In the genomic region with DNA sequence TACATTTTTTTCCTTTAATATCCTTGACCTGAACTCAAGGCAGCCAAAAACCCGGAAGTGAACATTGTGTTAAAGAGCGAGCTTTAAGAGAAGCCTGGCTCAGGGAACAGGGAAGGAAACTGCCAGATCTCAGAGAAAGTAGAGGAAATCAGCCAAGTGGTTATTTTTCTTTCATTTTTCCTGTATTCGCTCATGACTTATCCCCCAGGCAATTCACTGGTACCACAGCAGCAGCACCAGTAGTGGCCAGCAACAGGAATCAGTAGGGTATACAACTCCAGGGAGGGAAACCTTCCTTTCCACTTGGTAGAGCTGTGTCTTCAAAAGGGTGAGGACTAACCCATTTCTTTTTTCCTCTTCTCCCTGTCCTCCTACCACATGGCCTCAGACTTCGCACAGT, we compare ENCODE assay signal across 16 cellular contexts.
DNase-seq lines count a peak whose midpoint lies in the region; ATAC-seq, FAIRE-seq and TF ChIP-seq lines count a peak whose summit lies in the region.
"Had no signal": no experiment of that assay in that cellular context is flagged by ENCODE, and none has a peak within 500 bp of the region (broad histone marks: within the 10 kb centered on the region; RNA-seq: fewer than 3 reads in every experiment).

No MANE protein-coding gene starts in this region.

- FAIRE-seq in bronchial epithelial cell (lab: Jason Lieb, UNC): peak; percentile 18
- FAIRE-seq: D721Med had no signal

- H4K20me1 ChIP-seq in GM23248 (ENCODE audit: insufficient read depth): no peaks in the 10 kb centered on the region

- intact Hi-C loops in heart left ventricle (cut with DNase I) (no loop called here), psoas muscle (cut with DNase I) (no loop called here)

- ATAC-seq in heart left ventricle (peak; percentile 48 to 70 (median 54)), psoas muscle (no peak), GM19023 (IDR thresholded peaks at IDR 0.05; ENCODE audit: unreplicated experiment) (no peak), GM19351 (IDR thresholded peaks at IDR 0.05; ENCODE audit: unreplicated experiment) (no peak), GM19328 (IDR thresholded peaks at IDR 0.05; ENCODE audit: unreplicated experiment) (no peak), GM19397 (IDR thresholded peaks at IDR 0.05; ENCODE audit: unreplicated experiment) (no peak)
- ATAC-seq: activated T-helper 17 cell treated with anti-CD3 and anti-CD28 coated beads, Interleukin-2, amount 50 U/mL, for 72 hours had no signal

- TF ChIP-seq CTCF in bronchial epithelial cell (IDR thresholded peaks at IDR 0.05; ENCODE audit: insufficient read depth, low read length, severe bottlenecking): no peak
- TF ChIP-seq CTCF in heart left ventricle (IDR thresholded peaks at IDR 0.05): no peak
- no peak for TF ChIP-seq CTCF in psoas muscle (IDR thresholded peaks at IDR 0.05)

- peak overlapping the region; percentile 39 for H2AFZ ChIP-seq in GM23248

- TF ChIP-seq POLR2A in heart left ventricle (IDR thresholded peaks at IDR 0.05): no peak

- peak; percentile 21 for DNase-seq in GM23248
- DNase-seq in bronchial epithelial cell (ENCODE audit: low read depth): no peak
- no peak for DNase-seq in heart left ventricle
- DNase-seq in psoas muscle: no peak
- DNase-seq: activated CD4-positive, alpha-beta T cell treated with anti-CD3 and anti-CD28 coated beads, Interleukin-2, amount 50 U/mL, for 48 hours; NCI-H1694 treated with DMSO at 0.1 percent for 48 hours; NCI-H69; SIG-M5; T1000; trophoblast cell had no signal

- no peaks in the 10 kb centered on the region; the same call in 1 of the 2 replicates for H3K9me2 ChIP-seq in GM23248 (ENCODE audit: insufficient read depth)

- in situ Hi-C loops in GM23248 (cut with MboI): no loop called here

- H3K9me3 ChIP-seq in GM23248 (ENCODE audit: low read depth) (no peaks in the 10 kb centered on the region), heart left ventricle (peaks cover 0 to 7% (median 0%) of the 10 kb centered on the region in 12 donors), psoas muscle (no peaks in the 10 kb centered on the region)

- H3K36me3 ChIP-seq in GM23248 (ENCODE audit: low read depth) (no peaks in the 10 kb centered on the region), bronchial epithelial cell (ENCODE audit: control insufficient read depth, insufficient read depth, low read length) (no peaks in the 10 kb centered on the region), heart left ventricle (no peaks in the 10 kb centered on the region), psoas muscle (ENCODE audit: insufficient read depth in 1 of 2, low read depth in 1 of 2) (no peaks in the 10 kb centered on the region)

- no peaks in the 10 kb centered on the region for H3K79me2 ChIP-seq in GM23248 (ENCODE audit: insufficient read depth)

- H3K4me1 ChIP-seq in GM23248 (ENCODE audit: insufficient read depth) (no peaks in the 10 kb centered on the region), heart left ventricle (peaks cover 0 to 11% (median 0%) of the 10 kb centered on the region in 12 donors), psoas muscle (no peaks in the 10 kb centered on the region)

- WGBS in GM23248 (ENCODE audit: low coverage in 1 of 2, low lambda C conversion rate in 2 of 2, missing lambda C conversion rate in 2 of 2), 2 experiments: 21 to 24% methylated on average over 4 of the region's 4 CpGs
- WGBS in heart left ventricle, 4 donors: 52 to 68% (median 57%) methylated on average over 4 of the region's 4 CpGs
- WGBS in psoas muscle, 3 donors: 22 to 32% (median 30%) methylated on average over 4 of the region's 4 CpGs

- no peak overlapping the region for H3K27ac ChIP-seq in GM23248
- peak overlapping the region in 11 of 12 donors; percentile 24 to 67 (median 41) for H3K27ac ChIP-seq in heart left ventricle
- peak overlapping the region; percentile 21 for H3K27ac ChIP-seq in psoas muscle

- no peak overlapping the region for H3K4me2 ChIP-seq in GM23248 (ENCODE audit: unreplicated experiment)

- H3K4me3 ChIP-seq in GM23248: no peak overlapping the region
- H3K4me3 ChIP-seq in bronchial epithelial cell (ENCODE audit: low read depth, low read length): no peak overlapping the region
- no peak overlapping the region for H3K4me3 ChIP-seq in heart left ventricle
- H3K4me3 ChIP-seq in psoas muscle: no peak overlapping the region

- H3K9ac ChIP-seq in GM23248: no peak overlapping the region

- H3K27me3 ChIP-seq in GM23248 (replicated peaks; ENCODE audit: insufficient read depth): no peaks in the 10 kb centered on the region
- H3K27me3 ChIP-seq in bronchial epithelial cell (ENCODE audit: control insufficient read depth, insufficient read depth, low read length): no peaks in the 10 kb centered on the region
- no peaks in the 10 kb centered on the region for H3K27me3 ChIP-seq in heart left ventricle
- H3K27me3 ChIP-seq in psoas muscle (ENCODE audit: insufficient read depth in 3 of 3, low read length in 2 of 3): no peaks in the 10 kb centered on the region

- no peaks in the 10 kb centered on the region for H3F3A ChIP-seq in GM23248 (ENCODE audit: insufficient read depth)

Comparison
In these comparisons a context has a peak if more than half of its experiments do, and no peak if none do; other contexts are left out.
1. ATAC-seq: peak in heart left ventricle (4 of 4); none in psoas muscle (0 of 4), GM19023 (single experiment), GM19351 (single experiment), GM19328 (single experiment) and GM19397 (single experiment).